ENCODE assay signal across 9 cellular contexts in genomic region chr2:3470856-3471737, GRCh38. TPM values are rescaled to one million over a fixed set of nuclear protein-coding genes. Genes with fewer than 3 reads are reported as not detected.
A peak's percentile ranks its signal among the peaks of the same experiment; 100 is the strongest.
DNase-seq lines count a peak whose midpoint lies in the region; ATAC-seq and TF ChIP-seq lines count a peak whose summit lies in the region.
"Had no signal": no experiment of that assay in that cellular context is flagged by ENCODE, and none has a peak within 500 bp of the region (broad histone marks: within the 10 kb centered on the region; RNA-seq: fewer than 3 reads in every experiment).

No MANE protein-coding gene starts in this region.

- no peak overlapping the region for H2AFZ ChIP-seq in trophoblast cell (ENCODE audit: insufficient read depth, low read length, poor library complexity)

- H3K23ac ChIP-seq in trophoblast cell (ENCODE audit: low read length): no peak overlapping the region

- no peaks in the 10 kb centered on the region; the same call in 1 of the 2 replicates for H3K9me3 ChIP-seq in AG04450 (ENCODE audit: control insufficient read depth, insufficient read depth, low read length)
- no peaks in the 10 kb centered on the region for H3K9me3 ChIP-seq in gastrocnemius medialis
- no peaks in the 10 kb centered on the region for H3K9me3 ChIP-seq in trophoblast cell (ENCODE audit: insufficient read depth, low read depth, low read length)

- H3K18ac ChIP-seq in trophoblast cell (ENCODE audit: low read length): no peak overlapping the region

- no peak overlapping the region for H4K12ac ChIP-seq in trophoblast cell (ENCODE audit: low read depth, low read length)

- DNase-seq in AG04450 (ENCODE audit: low read depth, low spot score): no peak
- DNase-seq in brain microvascular endothelial cell: no peak
- DNase-seq in left ventricle myocardium superior: peak; percentile 64
- peak; percentile 83 to 94 for DNase-seq in gastrocnemius medialis
- DNase-seq in iPS-NIHi7 (ENCODE audit: extremely low spot score): no peak
- DNase-seq in hippocampal formation (lab: John Stamatoyannopoulos, UW): no peak
- no peak for DNase-seq in DMS114 treated with DMSO at 0.1 percent for 48 hours (lab: John Stamatoyannopoulos, UW; ENCODE audit: unreplicated experiment)
- DNase-seq in trophoblast cell: no peak
- DNase-seq: NCI-H526 treated with DMSO at 0.1 percent for 48 hours had no signal

- no peak overlapping the region for H4K8ac ChIP-seq in trophoblast cell (ENCODE audit: low read depth, low read length)

- H3K14ac ChIP-seq in trophoblast cell (ENCODE audit: low read length): no peak overlapping the region

- H2BK120ac ChIP-seq in trophoblast cell (ENCODE audit: insufficient read depth, low read length, poor library complexity): no peak overlapping the region

- no peak overlapping the region for H3K4ac ChIP-seq in trophoblast cell (ENCODE audit: low read depth, low read length)

- no peaks in the 10 kb centered on the region for H3K79me2 ChIP-seq in trophoblast cell (ENCODE audit: control insufficient read depth, insufficient read depth, low read length, poor library complexity)

- CTCF ChIA-PET in AG04450 (lab: Charles Lee): interaction anchor here (1.0 to 2.4 kb wide), 2 partner anchors 10 to 47 kb away, joined by 7 to 13 read pairs; no protein-coding TSS in a partner anchor

- no peak overlapping the region for H4K91ac ChIP-seq in trophoblast cell (ENCODE audit: low read depth, low read length)

- WGBS in trophoblast cell (ENCODE audit: extremely low coverage, insufficient coverage, insufficient read length): no CpG with 5 or more reads among the region's 17 CpGs

- POLR2A ChIA-PET in AG04450 (lab: Yijun Ruan, JAX): interaction anchor here (1.2 to 1.6 kb wide), 2 partner anchors 23 to 48 kb away, joined by 3 to 5 read pairs; no protein-coding TSS in a partner anchor

- H3K9ac ChIP-seq in trophoblast cell (ENCODE audit: low read length): no peak overlapping the region

- in situ Hi-C loops in brain microvascular endothelial cell (cut with HindIII; ENCODE audit: low pct_ligation_motif_present, low sequenced_read_pairs) (no loop called here), gastrocnemius medialis (cut with MboI; ENCODE audit: low sequenced_read_pairs in 4 of 4) (no loop called here)

- ATAC-seq in left ventricle myocardium superior: peak; percentile 51
- ATAC-seq in gastrocnemius medialis: peak; percentile 78 to 84

- H3K4me3 ChIP-seq in AG04450 (ENCODE audit: low read depth, low read length) (no peak overlapping the region), brain microvascular endothelial cell (ENCODE audit: low read depth, low read length) (no peak overlapping the region), gastrocnemius medialis (peak overlapping the region in 3 of 4 donors; percentile 10 to 37 (median 26)), trophoblast cell (ENCODE audit: low read depth, low read length) (no peak overlapping the region)

- H3K27me3 ChIP-seq in AG04450 (ENCODE audit: control insufficient read depth, insufficient read depth, low read length): no peaks in the 10 kb centered on the region
- H3K27me3 ChIP-seq in brain microvascular endothelial cell (replicated peaks): no peaks in the 10 kb centered on the region
- no peaks in the 10 kb centered on the region for H3K27me3 ChIP-seq in gastrocnemius medialis
- H3K27me3 ChIP-seq in trophoblast cell (ENCODE audit: insufficient read depth, low read length): no peaks in the 10 kb centered on the region

- no peak overlapping the region for H2BK12ac ChIP-seq in trophoblast cell (ENCODE audit: low read length)

- H3K36me3 ChIP-seq in brain microvascular endothelial cell (replicated peaks) (peaks cover 12% of the 10 kb centered on the region), gastrocnemius medialis (peaks cover 0 to 20% of the 10 kb centered on the region in 2 donors), trophoblast cell (ENCODE audit: control insufficient read depth in 1 of 2, insufficient read depth in 2 of 2, low read length in 2 of 2) (peaks cover 28 to 29% of the 10 kb centered on the region in 2 experiments)

- no peak overlapping the region for H3K4me2 ChIP-seq in trophoblast cell (ENCODE audit: low read length)

- H3K4me1 ChIP-seq in gastrocnemius medialis: peaks cover 42 to 65% of the 10 kb centered on the region in 2 donors
- peaks cover 0 to 4% of the 10 kb centered on the region in 2 experiments for H3K4me1 ChIP-seq in trophoblast cell (ENCODE audit: control insufficient read depth in 1 of 2, insufficient read depth in 2 of 2, low read length in 2 of 2)

- peak overlapping the region; percentile 52 for H3K27ac ChIP-seq in AG04450 (ENCODE audit: low read depth, low read length)
- peak overlapping the region; percentile 81 for H3K27ac ChIP-seq in brain microvascular endothelial cell
- H3K27ac ChIP-seq in gastrocnemius medialis: peak overlapping the region; percentile 87 to 99 (median 92)
- no peak overlapping the region for H3K27ac ChIP-seq in trophoblast cell (ENCODE audit: low read depth, low read length)

- TF ChIP-seq POLR2A in gastrocnemius medialis (IDR thresholded peaks at IDR 0.05): peak; percentile 58 to 79

- no peak overlapping the region for H2BK5ac ChIP-seq in trophoblast cell (ENCODE audit: low read depth, low read length, poor library complexity)

- intact Hi-C loops in left ventricle myocardium superior (cut with micrococcal nuclease) (no loop called here), gastrocnemius medialis (cut with DNase I; ENCODE audit: low total_unique reads) (loop anchor here (2.0 to 10.0 kb wide), 3 partner anchors 88 to 626 kb away; partner anchors contain the start of genes EIPR1, RNASEH1 and TRAPPC12)

- TF ChIP-seq CTCF in AG04450 (IDR thresholded peaks at IDR 0.05; ENCODE audit: low read depth, low read length) (no peak), brain microvascular endothelial cell (IDR thresholded peaks at IDR 0.05; ENCODE audit: low read depth, low read length, missing control alignments) (no peak), gastrocnemius medialis (IDR thresholded peaks at IDR 0.05 in 4 of 5, conservative IDR thresholded peaks at IDR 0.05 in 1 of 5) (no peak)

- no peak overlapping the region for H2AK5ac ChIP-seq in trophoblast cell (ENCODE audit: low read length)

- H3K79me1 ChIP-seq in trophoblast cell (ENCODE audit: low read length): no peaks in the 10 kb centered on the region

RNA-seq across cellular contexts. Expression of gene ADI1, which starts 48.2 kb away (rescaled TPM):
- 66.3 and 71.4 TPM in 2 replicates for polyA plus RNA-seq in AG04450 (2011; rRNA removed)
- polyA minus RNA-seq in AG04450 (2011; rRNA and poly(A)+ RNA removed): 27.2 and 28.8 TPM in 2 replicates
- total RNA-seq in left ventricle myocardium superior: 153 TPM
- 10 to 100 TPM; 40.2 to 98.6 (median 92.3) TPM for total RNA-seq in gastrocnemius medialis
- 45.0 and 46.2 TPM in 2 replicates for polyA plus RNA-seq in trophoblast cell (2013)

Comparison
In these comparisons a context has a peak if more than half of its experiments do, and no peak if none do; other contexts are left out.
1. DNase-seq: peak in left ventricle myocardium superior (single experiment) and gastrocnemius medialis (2 of 2); none in AG04450 (single experiment), brain microvascular endothelial cell (single experiment), iPS-NIHi7 (single experiment), hippocampal formation (0 of 2), DMS114 treated with DMSO at 0.1 percent for 48 hours (single experiment) and trophoblast cell (0 of 2).
2. H3K4me3 ChIP-seq: peak in gastrocnemius medialis (3 of 4); none in AG04450 (single experiment), brain microvascular endothelial cell (single experiment) and trophoblast cell (single experiment).